Comparison of ENCODE assay signal across 20 cellular contexts in genomic region chr9:13143281-13143680, GRCh38.
DNase-seq lines count a peak whose midpoint lies in the region; ATAC-seq and TF ChIP-seq lines count a peak whose summit lies in the region.
"Had no signal": no experiment of that assay in that cellular context is flagged by ENCODE, and none has a peak within 500 bp of the region (broad histone marks: within the 10 kb centered on the region; RNA-seq: fewer than 3 reads in every experiment).

No MANE protein-coding gene starts in this region.

- peak; percentile 26 for DNase-seq in DMS 273 (lab: John Stamatoyannopoulos, UW; ENCODE audit: unreplicated experiment)
- DNase-seq in DMS 273 treated with DMSO at 0.1 percent for 48 hours (lab: John Stamatoyannopoulos, UW), result no peak
- DNase-seq in dermis blood vessel endothelial cell, result peak; percentile 10
- DNase-seq in midbrain (lab: John Stamatoyannopoulos, UW), result peak; percentile 52
- no peak for DNase-seq in vagina (ENCODE audit: extremely low spot score in 2 of 2)
- no peak for DNase-seq in NCI-H526 treated with DMSO at 0.1 percent for 48 hours (lab: John Stamatoyannopoulos, UW)
- no peak for DNase-seq in NCI-H526 (lab: John Stamatoyannopoulos, UW)
- DNase-seq in upper lobe of right lung, result no peak
- DNase-seq: activated CD8-positive, alpha-beta T cell treated with anti-CD3 and anti-CD28 coated beads, Interleukin-2, amount 10 ng/mL, durations not matched to agents 7 days and 5 days; central memory CD4-positive, alpha-beta T cell; GDM1; left ventricle myocardium inferior; NCI-H2171; ovary; stimulated activated CD4-positive, alpha-beta T cell treated with anti-CD3 and anti-CD28 coated beads, Interleukin-4, amount 100 ng/mL, for 24 hours; stimulated activated CD8-positive, alpha-beta memory T cell treated with anti-CD3 and anti-CD28 coated beads, Interleukin-4, amount 100 ng/mL, for 48 hours; WERI-Rb-1 had no signal

- intact Hi-C loops in vagina (cut with DNase I) (no loop called here), upper lobe of right lung (cut with DNase I) (no loop called here)

- no peak for TF ChIP-seq POLR2A in vagina (IDR thresholded peaks at IDR 0.05)

- H3K9me3 ChIP-seq in vagina (no peaks in the 10 kb centered on the region), upper lobe of right lung (no peaks in the 10 kb centered on the region)
- H3K9me3 ChIP-seq: left ventricle myocardium inferior, ovary had no signal

- H3K27me3 ChIP-seq in vagina (no peaks in the 10 kb centered on the region), upper lobe of right lung (no peaks in the 10 kb centered on the region)
- H3K27me3 ChIP-seq: ovary had no signal

- no peak for ATAC-seq in upper lobe of right lung
- ATAC-seq: activated CD8-positive, alpha-beta T cell treated with anti-CD3 and anti-CD28 coated beads, Interleukin-2, amount 10 ng/mL, durations not matched to agents 7 days and 5 days had no signal

- no peak overlapping the region for H3K4me3 ChIP-seq in vagina
- H3K4me3 ChIP-seq in upper lobe of right lung, result no peak overlapping the region
- H3K4me3 ChIP-seq: left ventricle myocardium inferior, ovary, skin epidermis had no signal

- TF ChIP-seq CTCF in vagina (IDR thresholded peaks at IDR 0.05), result no peak
- TF ChIP-seq CTCF in upper lobe of right lung (IDR thresholded peaks at IDR 0.05), result no peak

- peaks cover 42% of the 10 kb centered on the region for H3K4me1 ChIP-seq in vagina
- no peaks in the 10 kb centered on the region for H3K4me1 ChIP-seq in upper lobe of right lung

- H3K36me3 ChIP-seq in vagina (no peaks in the 10 kb centered on the region), upper lobe of right lung (no peaks in the 10 kb centered on the region)
- H3K36me3 ChIP-seq: ovary, WERI-Rb-1 had no signal

- H3K27ac ChIP-seq in vagina (peak overlapping the region; percentile 8), upper lobe of right lung (no peak overlapping the region)
- H3K27ac ChIP-seq: 22Rv1, left ventricle myocardium inferior, ovary, RWPE1, skin epidermis, WERI-Rb-1 had no signal

Comparison
In these comparisons a context has a peak if more than half of its experiments do, and no peak if none do; other contexts are left out.
1. DNase-seq: peak in DMS 273 (single experiment), dermis blood vessel endothelial cell (single experiment) and midbrain (single experiment); none in DMS 273 treated with DMSO at 0.1 percent for 48 hours (single experiment), vagina (0 of 2), NCI-H526 treated with DMSO at 0.1 percent for 48 hours (single experiment), NCI-H526 (0 of 2) and upper lobe of right lung (single experiment).